ENCODE assay signal across 1 cellular context in genomic region chr1:151860504-151861187, GRCh38.
A peak's percentile ranks its signal among the peaks of the same experiment; 100 is the strongest.
TF ChIP-seq lines count a peak whose summit lies in the region.

No MANE protein-coding gene starts in this region.

TF ChIP-seq in GM23338, 12 proteins besides CTCF, POLR2A, EP300 and RAD21:
- TF ChIP-seq ZNF462 (CRISPR knock-in tag; IDR thresholded peaks at IDR 0.05) (0 out of 2 replicates have a peak, but pooled peaks have one; percentile 36), NANOG (IDR thresholded peaks at IDR 0.05; ENCODE audit: borderline replicate concordance) (no peak)
TF ChIP-seq in GM23338: peak in this region for 1.
